8 cellular contexts compared by ENCODE assay signal in the genomic region with DNA sequence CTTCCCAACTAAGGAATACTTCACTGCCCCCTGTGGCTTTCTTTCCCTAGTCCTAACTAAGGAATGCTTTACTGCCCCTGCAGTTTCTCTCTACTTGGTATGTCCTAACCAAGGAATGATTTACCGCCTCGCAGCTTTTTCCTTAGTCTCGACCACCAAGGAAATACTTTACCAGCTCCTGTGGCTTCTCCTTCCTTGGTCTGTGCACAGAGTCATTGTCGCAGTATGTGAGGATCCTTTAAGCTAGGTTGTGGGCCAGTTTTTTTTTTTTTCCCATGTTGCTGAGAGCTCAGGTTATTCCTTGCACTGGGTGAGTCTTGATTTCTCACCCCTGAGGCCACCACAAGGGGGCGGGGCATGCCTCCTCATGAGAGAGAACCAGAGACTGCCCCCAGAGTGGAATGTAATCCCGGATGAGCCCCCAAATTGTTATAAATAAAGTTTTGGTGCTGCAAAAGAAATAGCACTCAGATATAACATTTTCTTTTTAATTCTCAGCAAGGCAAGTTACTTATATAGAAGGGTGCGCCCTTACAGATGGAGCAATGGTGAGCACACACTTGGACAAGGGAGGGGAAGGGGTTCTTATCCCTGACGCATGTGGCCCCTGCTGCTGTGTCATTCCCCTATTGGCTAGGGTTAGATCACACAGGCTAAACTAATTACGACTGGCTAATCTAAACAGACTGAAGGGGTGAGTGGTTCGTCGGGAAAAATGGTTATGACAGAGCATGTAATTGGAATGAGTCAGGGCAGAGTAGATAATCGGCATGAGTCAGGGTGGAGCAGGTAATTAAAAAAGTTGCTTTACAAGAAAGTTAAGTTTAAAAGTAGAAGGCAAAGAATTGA. TPM values are rescaled to one million over a fixed set of nuclear protein-coding genes. Genes with fewer than 3 reads are reported as not detected.
DNase-seq lines count a peak whose midpoint lies in the region; ATAC-seq and TF ChIP-seq lines count a peak whose summit lies in the region.

No MANE protein-coding gene starts in this region.

- WGBS in sigmoid colon, 2 donors, result 82 to 88% methylated on average over 12 of the region's 12 CpGs
- WGBS in ovary, 3 donors, result 85 to 89% (median 88%) methylated on average over 12 of the region's 12 CpGs

- H3K27me3 ChIP-seq in sigmoid colon, result no peaks in the 10 kb centered on the region
- H3K27me3 ChIP-seq in ovary, result no peaks in the 10 kb centered on the region

- peak overlapping the region; percentile 33; the same call in 1 of the 2 replicates for H3K27ac ChIP-seq in C4-2B
- H3K27ac ChIP-seq in sigmoid colon, result no peak overlapping the region
- no peak overlapping the region for H3K27ac ChIP-seq in ovary

- peaks cover 0 to 6% (median 2%) of the 10 kb centered on the region in 4 donors for H3K9me3 ChIP-seq in sigmoid colon
- peaks cover 0 to 11% of the 10 kb centered on the region in 2 donors for H3K9me3 ChIP-seq in ovary

- H3K4me3 ChIP-seq in fibroblast of the aortic adventitia (ENCODE audit: low read depth, low read length) (no peak overlapping the region), sigmoid colon (no peak overlapping the region), ovary (no peak overlapping the region)

- intact Hi-C loops in sigmoid colon (cut with DNase I) (no loop called here), ovary (cut with DNase I) (no loop called here)

- TF ChIP-seq EP300 in sigmoid colon (IDR thresholded peaks at IDR 0.05) (no peak), ovary (IDR thresholded peaks at IDR 0.05) (no peak)

- no peaks in the 10 kb centered on the region for H3K4me1 ChIP-seq in sigmoid colon
- H3K4me1 ChIP-seq in ovary (ENCODE audit: insufficient read depth), result no peaks in the 10 kb centered on the region

- ATAC-seq in HG02938 (IDR thresholded peaks at IDR 0.05; ENCODE audit: unreplicated experiment) (no peak), HG03521 (IDR thresholded peaks at IDR 0.05; ENCODE audit: unreplicated experiment) (no peak)

- peak; percentile 75 for TF ChIP-seq CTCF in C4-2B (conservative IDR thresholded peaks at IDR 0.05)
- no peak for TF ChIP-seq CTCF in fibroblast of the aortic adventitia (IDR thresholded peaks at IDR 0.05; ENCODE audit: insufficient read depth, low read length)
- no peak for TF ChIP-seq CTCF in sigmoid colon (IDR thresholded peaks at IDR 0.05)
- no peak for TF ChIP-seq CTCF in ovary (IDR thresholded peaks at IDR 0.05)

- TF ChIP-seq POLR2A in sigmoid colon (IDR thresholded peaks at IDR 0.05), result no peak
- TF ChIP-seq POLR2A in ovary (IDR thresholded peaks at IDR 0.05), result no peak

- peak; percentile 91 for DNase-seq in H4 (ENCODE audit: low spot score)
- DNase-seq in SHP77 treated with DMSO at 0.1 percent for 48 hours (lab: John Stamatoyannopoulos, UW), result peak; percentile 50
- DNase-seq in fibroblast of the aortic adventitia (ENCODE audit: low read depth), result peak; percentile 62
- DNase-seq in sigmoid colon, result no peak
- DNase-seq in ovary, result no peak

- H3K36me3 ChIP-seq in sigmoid colon, result no peaks in the 10 kb centered on the region
- H3K36me3 ChIP-seq in ovary, result no peaks in the 10 kb centered on the region

RNA-seq across cellular contexts. Expression of a gene that starts 27.0 kb away (rescaled TPM):
- 417 and 463 TPM in 2 replicates for total RNA-seq in H4 (2014; rRNA removed; shearing (Covaris generic))
- total RNA-seq in fibroblast of the aortic adventitia (ENCODE audit: low replicate concordance), result 5.6 and 64.1 TPM in 2 replicates
- 100 to 1,000 TPM in 2 of 4 donors, 10 to 100 TPM in 2; 72.3 to 148 (median 113) TPM for total RNA-seq in sigmoid colon
- 100 to 1,000 TPM; 258 to 335 (median 329) TPM for polyA plus RNA-seq in sigmoid colon
- 100 to 1,000 TPM in 3 of 7 donors, 10 to 100 TPM in 4; 58.2 to 145 (median 89.4) TPM for total RNA-seq in ovary
- polyA plus RNA-seq in ovary, result 100 to 1,000 TPM; 147 to 183 TPM

RNA-seq across cellular contexts. Expression of a gene that starts 58.9 kb away (rescaled TPM):
- total RNA-seq in H4 (2014; rRNA removed; shearing (Covaris generic)), result 0.12 TPM in 1 of 2 replicates, not detected in the other
- total RNA-seq in fibroblast of the aortic adventitia (ENCODE audit: low replicate concordance) (0.09 and 0.57 TPM in 2 replicates), sigmoid colon (under 1 TPM in 1 of 4 donors, not detected in 3; 0.71 TPM), ovary (1 to 10 TPM in 3 of 7 donors, under 1 TPM in 3, not detected in 1; 0.40 to 2.4 (median 0.91) TPM)
- polyA plus RNA-seq in sigmoid colon (10 to 100 TPM; 32.4 to 54.1 (median 39.0) TPM), ovary (under 1 TPM; 0.04 to 0.28 TPM)

Comparison
In these comparisons a context has a peak if more than half of its experiments do, and no peak if none do; other contexts are left out.
1. DNase-seq: peak in H4 (single experiment), SHP77 treated with DMSO at 0.1 percent for 48 hours (single experiment) and fibroblast of the aortic adventitia (single experiment); none in sigmoid colon (single experiment) and ovary (0 of 5).